9 cellular contexts compared by ENCODE assay signal in the genomic region with DNA sequence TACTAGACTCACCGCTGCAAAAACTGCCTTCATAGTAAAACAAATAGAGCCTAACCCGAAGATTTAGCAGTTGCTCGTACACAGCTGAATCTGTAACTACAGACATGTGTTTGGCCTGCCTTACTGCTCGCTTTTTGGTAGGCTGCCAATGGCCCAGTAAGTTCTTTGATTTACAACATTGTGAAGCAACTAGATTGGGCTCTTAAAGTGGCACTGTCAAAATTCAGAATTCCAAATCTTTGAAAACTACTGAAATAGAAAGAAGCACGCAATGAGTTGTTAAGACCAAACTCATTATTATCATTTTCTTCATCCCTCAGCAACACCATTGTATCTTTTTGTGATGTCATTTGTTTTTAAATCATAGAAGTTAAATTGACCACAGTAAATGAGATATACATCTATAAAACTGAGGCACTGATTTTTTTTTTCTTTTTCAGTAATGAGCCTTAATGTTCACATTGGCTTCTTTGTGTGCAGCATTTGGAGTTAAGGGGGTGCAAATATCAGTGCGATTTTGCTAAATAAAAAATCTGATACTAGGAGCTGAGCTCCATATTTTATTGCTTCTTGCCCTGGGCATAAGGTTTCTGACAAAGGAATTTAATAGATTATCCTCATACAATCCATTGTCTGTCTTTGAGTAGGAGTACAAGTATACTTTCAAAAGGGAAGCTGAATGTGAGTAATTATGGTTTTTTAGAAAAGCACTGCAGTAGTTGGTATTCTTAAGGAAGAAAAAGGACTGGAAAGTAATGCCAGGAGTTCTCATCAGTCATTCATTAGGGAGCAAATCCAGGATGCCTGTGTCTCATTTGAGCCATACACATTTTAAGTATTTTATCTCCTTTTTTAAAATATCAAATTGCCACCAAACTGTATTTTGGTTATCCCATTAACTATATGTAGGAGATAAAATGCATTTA.
DNase-seq lines count a peak whose midpoint lies in the region; ATAC-seq and TF ChIP-seq lines count a peak whose summit lies in the region.
"Had no signal": no experiment of that assay in that cellular context is flagged by ENCODE, and none has a peak within 500 bp of the region (broad histone marks: within the 10 kb centered on the region; RNA-seq: fewer than 3 reads in every experiment).

No MANE protein-coding gene starts in this region.

- peak overlapping the region; percentile 97 for H3K27ac ChIP-seq in 22Rv1

- no peak for TF ChIP-seq CTCF in 22Rv1 (IDR thresholded peaks at IDR 0.05)
- no peak for TF ChIP-seq CTCF in choroid plexus epithelial cell (conservative IDR thresholded peaks at IDR 0.05; ENCODE audit: low read depth, low read length)
- no peak for TF ChIP-seq CTCF in mesothelial cell of epicardium (IDR thresholded peaks at IDR 0.05; ENCODE audit: unreplicated experiment)

- H3K27me3 ChIP-seq in MG63: no peaks in the 10 kb centered on the region

- DNase-seq in MG63: peak; percentile 75
- DNase-seq in choroid plexus epithelial cell (ENCODE audit: low read depth): peak; percentile 96
- no peak for DNase-seq in mesothelial cell of epicardium (ENCODE audit: low spot score in 2 of 2, unreplicated experiment in 2 of 2)
- DNase-seq in NCI-H128 (lab: John Stamatoyannopoulos, UW; ENCODE audit: unreplicated experiment): no peak
- DNase-seq: MV-4-11 had no signal

- no peaks in the 10 kb centered on the region for H3K9me3 ChIP-seq in MG63

- H3K36me3 ChIP-seq in MG63: peaks cover 26% of the 10 kb centered on the region

- no peak overlapping the region for H3K4me3 ChIP-seq in MG63
- no peak overlapping the region for H3K4me3 ChIP-seq in choroid plexus epithelial cell (ENCODE audit: low read depth, low read length)

- peak overlapping the region; percentile 91 for H3K27ac Mint-ChIP-seq in mesothelial cell of epicardium

- H3K4me3 Mint-ChIP-seq in mesothelial cell of epicardium: peak overlapping the region; percentile 33

- H3K27me3 Mint-ChIP-seq in mesothelial cell of epicardium (ENCODE audit: low read depth): no peaks in the 10 kb centered on the region

- H3K4me1 Mint-ChIP-seq in mesothelial cell of epicardium: peaks cover 54% of the 10 kb centered on the region

- no peaks in the 10 kb centered on the region for H3K9me3 Mint-ChIP-seq in mesothelial cell of epicardium

- no peak for ATAC-seq in GM21576 (IDR thresholded peaks at IDR 0.05; ENCODE audit: unreplicated experiment)
- no peak for ATAC-seq in GM21447 (IDR thresholded peaks at IDR 0.05; ENCODE audit: unreplicated experiment)
- no peak for ATAC-seq in activated CD4-positive, CD25-positive, alpha-beta regulatory T cell treated with anti-CD3 and anti-CD28 coated beads, Interleukin-2, amount 50 U/mL, for 24 hours

- no peaks in the 10 kb centered on the region for H3K36me3 Mint-ChIP-seq in mesothelial cell of epicardium

Comparison
In these comparisons a context has a peak if more than half of its experiments do, and no peak if none do; other contexts are left out.
1. DNase-seq: peak in MG63 (single experiment) and choroid plexus epithelial cell (single experiment); none in mesothelial cell of epicardium (0 of 2) and NCI-H128 (single experiment).